ENCODE assay signal across 9 cellular contexts in the genomic region with DNA sequence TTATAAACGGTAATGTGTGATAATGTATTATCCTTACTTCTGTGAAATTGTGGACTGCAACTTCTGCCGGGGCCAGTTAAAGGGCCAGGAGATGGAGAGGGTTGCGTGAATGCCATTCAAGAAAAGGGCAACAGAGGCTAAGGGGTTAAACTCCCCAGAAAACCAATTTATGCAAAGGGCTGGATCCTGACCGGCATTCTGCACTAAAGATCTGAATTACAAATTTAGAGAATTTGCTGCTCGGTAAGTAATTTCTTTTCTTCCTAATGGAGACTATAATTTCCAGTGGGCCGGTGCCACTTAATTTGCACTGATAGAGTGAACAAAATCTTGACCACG.
DNase-seq lines count a peak whose midpoint lies in the region; ATAC-seq and TF ChIP-seq lines count a peak whose summit lies in the region.
"Had no signal": no experiment of that assay in that cellular context is flagged by ENCODE, and none has a peak within 500 bp of the region (broad histone marks: within the 10 kb centered on the region; RNA-seq: fewer than 3 reads in every experiment).

No MANE protein-coding gene starts in this region.

- H3K4me3 ChIP-seq in cardiac muscle cell, result peak overlapping the region; percentile 8
- peak overlapping the region; percentile 2 for H3K4me3 ChIP-seq in colonic mucosa
- H3K4me3 ChIP-seq in muscle layer of duodenum (ENCODE audit: low read depth in 1 of 2, low read length in 2 of 2), result peak overlapping the region; percentile 22 to 24
- no peak overlapping the region for H3K4me3 ChIP-seq in upper lobe of left lung

- intact Hi-C loops in cardiac septum (cut with DNase I) (loop anchor here (1.0 to 10.0 kb wide), 3 partner anchors 24 to 616 kb away; no protein-coding TSS in a partner anchor), colonic mucosa (cut with DNase I) (loop anchor here (5.0 kb wide), 2 partner anchors 117 to 363 kb away; no protein-coding TSS in a partner anchor)

- peak overlapping the region; percentile 87 for H3K27ac ChIP-seq in cardiac muscle cell
- H3K27ac ChIP-seq in colonic mucosa, result peak overlapping the region; percentile 73
- peak overlapping the region; percentile 83 for H3K27ac ChIP-seq in muscle layer of duodenum (ENCODE audit: low read length)
- H3K27ac ChIP-seq in upper lobe of left lung, result peak overlapping the region in 3 of 4 donors; percentile 44 to 59 (median 50)

- H3K27me3 ChIP-seq in cardiac muscle cell, result no peaks in the 10 kb centered on the region
- no peaks in the 10 kb centered on the region for H3K27me3 ChIP-seq in colonic mucosa
- H3K27me3 ChIP-seq in muscle layer of duodenum (ENCODE audit: low read depth, low read length), result no peaks in the 10 kb centered on the region
- H3K27me3 ChIP-seq in upper lobe of left lung, result no peaks in the 10 kb centered on the region

- H3K36me3 ChIP-seq in cardiac muscle cell, result no peaks in the 10 kb centered on the region
- no peaks in the 10 kb centered on the region for H3K36me3 ChIP-seq in colonic mucosa
- no peaks in the 10 kb centered on the region for H3K36me3 ChIP-seq in muscle layer of duodenum (ENCODE audit: control insufficient read depth in 1 of 2, insufficient read depth in 2 of 2, low read length in 2 of 2)
- no peaks in the 10 kb centered on the region for H3K36me3 ChIP-seq in upper lobe of left lung

- H3K9me3 ChIP-seq in cardiac muscle cell (ENCODE audit: low read depth), result no peaks in the 10 kb centered on the region
- no peaks in the 10 kb centered on the region for H3K9me3 ChIP-seq in colonic mucosa
- H3K9me3 ChIP-seq in muscle layer of duodenum (ENCODE audit: control insufficient read depth in 1 of 2, low read length in 2 of 2), result no peaks in the 10 kb centered on the region
- H3K9me3 ChIP-seq in upper lobe of left lung, result no peaks in the 10 kb centered on the region

- no peak for TF ChIP-seq EP300 in upper lobe of left lung (IDR thresholded peaks at IDR 0.05)

- no peak for ATAC-seq in upper lobe of left lung (ENCODE audit: low FRiP score in 2 of 2)

- no peak for TF ChIP-seq CTCF in cardiac muscle cell (IDR thresholded peaks at IDR 0.05; ENCODE audit: low read depth, low read length)
- no peak for TF ChIP-seq CTCF in colonic mucosa (IDR thresholded peaks at IDR 0.05)
- no peak for TF ChIP-seq CTCF in upper lobe of left lung (IDR thresholded peaks at IDR 0.05)

- peaks cover 38% of the 10 kb centered on the region for H3K4me1 ChIP-seq in cardiac muscle cell (ENCODE audit: low read depth)
- peaks cover 16% of the 10 kb centered on the region for H3K4me1 ChIP-seq in colonic mucosa
- H3K4me1 ChIP-seq in muscle layer of duodenum (ENCODE audit: control insufficient read depth in 1 of 2, insufficient read depth in 2 of 2, low read length in 2 of 2), result peaks cover 13 to 24% of the 10 kb centered on the region in 2 donors
- H3K4me1 ChIP-seq in upper lobe of left lung, result peaks cover 16 to 28% (median 23%) of the 10 kb centered on the region in 4 donors

- 45 to 59% methylated on average over 7 of the region's 7 CpGs for WGBS in upper lobe of left lung, 2 donors

- no peak for TF ChIP-seq POLR2A in upper lobe of left lung (IDR thresholded peaks at IDR 0.05)

- H3K9ac ChIP-seq in colonic mucosa (ENCODE audit: low read depth in 2 of 2, low read length in 2 of 2), result peak overlapping the region; percentile 20 to 62

- no peak for DNase-seq in cardiac muscle cell (ENCODE audit: low read depth in 1 of 2, low spot score in 1 of 2)
- no peak for DNase-seq in cardiac septum (ENCODE audit: low spot score)
- DNase-seq in colonic mucosa, result no peak
- no peak for DNase-seq in upper lobe of left lung
- no peak for DNase-seq in NCI-H2081 treated with DMSO at 0.1 percent for 48 hours (lab: John Stamatoyannopoulos, UW)
- no peak for DNase-seq in activated naive CD4-positive, alpha-beta T cell (lab: John Stamatoyannopoulos, UW)
- no peak for DNase-seq in DMS53 (lab: John Stamatoyannopoulos, UW)
- DNase-seq: NCI-H774 had no signal

Comparison
In these comparisons a context has a peak if more than half of its experiments do, and no peak if none do; other contexts are left out.
1. H3K4me3 ChIP-seq: peak in cardiac muscle cell (single experiment), colonic mucosa (single experiment) and muscle layer of duodenum (2 of 2); none in upper lobe of left lung (0 of 4).
2. Peak in every context shown above with its lines, with median percentiles within 50 percentile points of each other: H3K27ac ChIP-seq.